ENCODE assay signal across 1 cellular context in the genomic region with DNA sequence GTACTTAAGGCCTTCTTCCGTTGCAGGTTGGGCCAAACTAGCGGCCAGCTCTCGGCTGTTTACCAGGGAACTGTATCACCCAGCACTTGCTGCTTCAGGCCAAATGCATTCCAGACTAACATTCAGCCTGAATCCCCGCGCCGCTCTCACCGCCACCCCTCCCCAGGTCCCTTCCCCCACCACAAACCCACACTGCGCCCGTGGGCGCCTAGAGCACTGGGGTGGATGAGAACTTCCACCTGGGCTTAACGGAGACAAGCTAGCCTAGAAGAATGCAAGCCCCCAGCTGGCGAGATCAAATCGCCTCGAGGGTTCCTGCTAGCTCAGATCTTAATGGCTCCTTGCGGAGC.
TF ChIP-seq lines count a peak whose summit lies in the region.

No MANE protein-coding gene starts in this region.

TF ChIP-seq in GM12878, 131 proteins besides CTCF, POLR2A, EP300 and RAD21:
- 0 out of 2 replicates have a peak, but pooled peaks have one; percentile 29 for TF ChIP-seq ASH2L (IDR thresholded peaks at IDR 0.05; ENCODE audit: borderline replicate concordance, low read depth)
- no peak for TF ChIP-seq MEF2A (IDR thresholded peaks at IDR 0.05; ENCODE audit: insufficient read depth, low read depth, low read length)
TF ChIP-seq in GM12878: peak in this region for 1.
